ENCODE assay signal across 2 cellular contexts in the genomic region with DNA sequence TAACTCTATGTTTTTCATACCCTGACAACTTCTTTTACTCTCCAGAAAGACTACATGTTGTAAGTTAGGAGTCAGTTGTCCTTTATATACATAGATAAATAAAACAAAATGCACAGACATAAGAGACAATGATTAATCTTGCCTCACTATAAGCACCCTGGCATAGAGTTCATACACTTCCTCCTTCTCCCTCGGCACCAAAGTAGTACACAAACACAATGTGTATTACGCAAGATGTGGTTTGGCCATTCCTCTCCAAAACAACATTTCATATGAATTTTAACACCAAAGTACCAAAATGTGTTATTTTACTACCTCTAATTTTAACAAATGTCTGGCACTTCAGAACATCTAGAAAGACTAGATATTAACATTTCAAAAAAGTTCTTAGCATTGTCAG.
A peak's percentile ranks its signal among the peaks of the same experiment; 100 is the strongest.
TF ChIP-seq lines count a peak whose summit lies in the region.

No MANE protein-coding gene starts in this region.

TF ChIP-seq in K562, 482 proteins besides CTCF, POLR2A, EP300 and RAD21:
- TF ChIP-seq SIX5 (IDR thresholded peaks at IDR 0.05; ENCODE audit: borderline replicate concordance in 1 of 2, insufficient read depth in 1 of 2, low read depth in 1 of 2, low read length in 2 of 2) = no peak
- TF ChIP-seq ARID3A (IDR thresholded peaks at IDR 0.05; ENCODE audit: borderline replicate concordance, low read depth, low read length) = no peak
- TF ChIP-seq CEBPB (tag; IDR thresholded peaks at IDR 0.05) = peak; percentile 55
- no peak for TF ChIP-seq TSHZ1 (CRISPR knock-in tag; IDR thresholded peaks at IDR 0.05)
- TF ChIP-seq NR1H2 (CRISPR knock-in tag; IDR thresholded peaks at IDR 0.05) = no peak
- TF ChIP-seq ZNF445 (CRISPR knock-in tag; IDR thresholded peaks at IDR 0.05; ENCODE audit: low read depth) = no peak
- no peak for TF ChIP-seq PHF21A (IDR thresholded peaks at IDR 0.05; ENCODE audit: borderline replicate concordance, low read depth)
- no peak for TF ChIP-seq PYGO2 (tag; IDR thresholded peaks at IDR 0.05)
- no peak for TF ChIP-seq CEBPG (CRISPR knock-in tag; IDR thresholded peaks at IDR 0.05)
- TF ChIP-seq CEBPG (tag; conservative IDR thresholded peaks at IDR 0.05 in 1 of 2, IDR thresholded peaks at IDR 0.05 in 1 of 2) = peak in 1 of 2 experiments; percentile 50; a peak in 2 of 4 replicates
- no peak for TF ChIP-seq ZNF175 (CRISPR knock-in tag; IDR thresholded peaks at IDR 0.05; ENCODE audit: low read depth)
- no peak for TF ChIP-seq SRSF1 (IDR thresholded peaks at IDR 0.05; ENCODE audit: low read depth, low read length)

TF ChIP-seq in HepG2, 621 proteins besides CTCF, POLR2A, EP300 and RAD21:
- TF ChIP-seq ZNF136 (CRISPR knock-in tag; IDR thresholded peaks at IDR 0.05; ENCODE audit: low read depth) (no peak), ZNF432 (CRISPR knock-in tag; IDR thresholded peaks at IDR 0.05; ENCODE audit: borderline replicate concordance) (no peak), CEBPB (IDR thresholded peaks at IDR 0.05; ENCODE audit: borderline replicate concordance, low read depth, low read length) (peak; percentile 68)
